ENCODE assay signal across 1 cellular context in the genomic region with DNA sequence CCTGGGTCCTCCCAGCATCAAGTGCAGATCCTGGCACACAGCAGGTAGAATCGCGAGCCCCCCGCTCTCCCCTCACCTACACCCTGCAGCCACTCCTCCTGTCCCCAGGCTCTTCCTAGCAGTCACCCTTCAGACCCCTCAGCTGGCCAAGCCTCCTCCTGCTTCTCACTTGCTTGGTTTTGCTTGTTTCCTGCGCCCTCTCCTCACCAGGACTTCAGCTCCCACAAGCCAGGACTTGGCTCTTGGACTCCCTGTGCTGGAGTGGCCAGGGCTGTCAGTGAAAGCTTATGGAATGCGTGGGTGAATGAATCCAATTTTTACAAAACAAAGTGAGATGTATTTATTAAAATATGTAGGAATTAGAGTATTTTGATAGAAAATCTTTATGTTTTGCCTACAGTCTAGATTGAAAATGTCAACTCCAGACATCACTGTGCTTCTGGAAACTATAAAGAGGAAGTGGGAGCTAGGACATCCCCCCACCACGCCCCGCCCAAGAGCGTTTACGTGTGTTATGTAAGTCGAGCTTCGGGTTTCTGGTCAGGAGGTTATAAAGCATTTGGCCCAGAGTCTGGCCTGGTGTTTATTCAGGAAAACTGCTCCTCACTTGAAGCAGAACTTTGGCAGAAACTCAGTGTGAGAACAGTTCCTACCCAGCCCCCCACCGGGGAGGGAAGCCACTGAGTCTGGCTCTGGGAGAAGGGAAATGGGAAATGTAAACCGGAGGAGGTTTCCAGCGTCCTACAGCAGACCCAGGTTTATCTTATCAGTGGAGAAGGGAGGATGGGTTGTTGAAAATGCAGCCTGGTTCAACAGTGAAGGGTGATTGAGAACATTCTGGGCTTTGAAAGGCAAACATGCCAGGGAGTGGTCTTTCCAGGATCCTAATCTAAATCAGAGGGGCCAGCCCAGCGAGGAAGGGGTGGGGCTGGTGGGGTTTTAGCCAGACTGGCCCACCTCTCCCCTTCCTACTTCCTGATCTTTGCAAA.
TF ChIP-seq lines count a peak whose summit lies in the region.

No MANE protein-coding gene starts in this region.

TF ChIP-seq in GM12878, 131 proteins besides CTCF, POLR2A, EP300 and RAD21 (continued from another document):
- no peak for TF ChIP-seq JUND (IDR thresholded peaks at IDR 0.05; ENCODE audit: low read depth, low read length)
- TF ChIP-seq BMI1 (IDR thresholded peaks at IDR 0.05; ENCODE audit: borderline replicate concordance), result no peak
- TF ChIP-seq CREB1 (IDR thresholded peaks at IDR 0.05; ENCODE audit: low read depth), result peak; percentile 71
- no peak for TF ChIP-seq HDAC2 (IDR thresholded peaks at IDR 0.05)
- TF ChIP-seq ZNF24 (IDR thresholded peaks at IDR 0.05), result no peak
- no peak for TF ChIP-seq ZBED1 (IDR thresholded peaks at IDR 0.05; ENCODE audit: borderline replicate concordance)
- TF ChIP-seq CEBPB (IDR thresholded peaks at IDR 0.05; ENCODE audit: borderline replicate concordance in 1 of 2, low read depth in 2 of 2, low read length in 2 of 2), result no peak
- no peak for TF ChIP-seq NR2C2 (IDR thresholded peaks at IDR 0.05; ENCODE audit: borderline replicate concordance, control insufficient read depth, insufficient read length, low read depth)
- no peak for TF ChIP-seq MEF2B (IDR thresholded peaks at IDR 0.05; ENCODE audit: partially characterized antibody, poor library complexity, severe bottlenecking)
- TF ChIP-seq, protein P1, sequence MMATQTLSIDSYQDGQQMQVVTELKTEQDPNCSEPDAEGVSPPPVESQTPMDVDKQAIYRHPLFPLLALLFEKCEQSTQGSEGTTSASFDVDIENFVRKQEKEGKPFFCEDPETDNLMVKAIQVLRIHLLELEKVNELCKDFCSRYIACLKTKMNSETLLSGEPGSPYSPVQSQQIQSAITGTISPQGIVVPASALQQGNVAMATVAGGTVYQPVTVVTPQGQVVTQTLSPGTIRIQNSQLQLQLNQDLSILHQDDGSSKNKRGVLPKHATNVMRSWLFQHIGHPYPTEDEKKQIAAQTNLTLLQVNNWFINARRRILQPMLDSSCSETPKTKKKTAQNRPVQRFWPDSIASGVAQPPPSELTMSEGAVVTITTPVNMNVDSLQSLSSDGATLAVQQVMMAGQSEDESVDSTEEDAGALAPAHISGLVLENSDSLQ (IDR thresholded peaks at IDR 0.05), result peak; percentile 62
- TF ChIP-seq POLR2AphosphoS2 (IDR thresholded peaks at IDR 0.05; ENCODE audit: low read depth, low read length), result 0 out of 2 replicates have a peak, but pooled peaks have one; percentile 37
- no peak for TF ChIP-seq HCFC1 (IDR thresholded peaks at IDR 0.05; ENCODE audit: low read length)
- TF ChIP-seq RFX5 (IDR thresholded peaks at IDR 0.05; ENCODE audit: low read depth, low read length), result 0 out of 2 replicates have a peak, but pooled peaks have one; percentile 23
- TF ChIP-seq, protein P2, sequence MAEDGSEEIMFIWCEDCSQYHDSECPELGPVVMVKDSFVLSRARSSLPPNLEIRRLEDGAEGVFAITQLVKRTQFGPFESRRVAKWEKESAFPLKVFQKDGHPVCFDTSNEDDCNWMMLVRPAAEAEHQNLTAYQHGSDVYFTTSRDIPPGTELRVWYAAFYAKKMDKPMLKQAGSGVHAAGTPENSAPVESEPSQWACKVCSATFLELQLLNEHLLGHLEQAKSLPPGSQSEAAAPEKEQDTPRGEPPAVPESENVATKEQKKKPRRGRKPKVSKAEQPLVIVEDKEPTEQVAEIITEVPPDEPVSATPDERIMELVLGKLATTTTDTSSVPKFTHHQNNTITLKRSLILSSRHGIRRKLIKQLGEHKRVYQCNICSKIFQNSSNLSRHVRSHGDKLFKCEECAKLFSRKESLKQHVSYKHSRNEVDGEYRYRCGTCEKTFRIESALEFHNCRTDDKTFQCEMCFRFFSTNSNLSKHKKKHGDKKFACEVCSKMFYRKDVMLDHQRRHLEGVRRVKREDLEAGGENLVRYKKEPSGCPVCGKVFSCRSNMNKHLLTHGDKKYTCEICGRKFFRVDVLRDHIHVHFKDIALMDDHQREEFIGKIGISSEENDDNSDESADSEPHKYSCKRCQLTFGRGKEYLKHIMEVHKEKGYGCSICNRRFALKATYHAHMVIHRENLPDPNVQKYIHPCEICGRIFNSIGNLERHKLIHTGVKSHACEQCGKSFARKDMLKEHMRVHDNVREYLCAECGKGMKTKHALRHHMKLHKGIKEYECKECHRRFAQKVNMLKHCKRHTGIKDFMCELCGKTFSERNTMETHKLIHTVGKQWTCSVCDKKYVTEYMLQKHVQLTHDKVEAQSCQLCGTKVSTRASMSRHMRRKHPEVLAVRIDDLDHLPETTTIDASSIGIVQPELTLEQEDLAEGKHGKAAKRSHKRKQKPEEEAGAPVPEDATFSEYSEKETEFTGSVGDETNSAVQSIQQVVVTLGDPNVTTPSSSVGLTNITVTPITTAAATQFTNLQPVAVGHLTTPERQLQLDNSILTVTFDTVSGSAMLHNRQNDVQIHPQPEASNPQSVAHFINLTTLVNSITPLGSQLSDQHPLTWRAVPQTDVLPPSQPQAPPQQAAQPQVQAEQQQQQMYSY (CRISPR knock-in tag; IDR thresholded peaks at IDR 0.05), result no peak
- TF ChIP-seq, protein P3, sequence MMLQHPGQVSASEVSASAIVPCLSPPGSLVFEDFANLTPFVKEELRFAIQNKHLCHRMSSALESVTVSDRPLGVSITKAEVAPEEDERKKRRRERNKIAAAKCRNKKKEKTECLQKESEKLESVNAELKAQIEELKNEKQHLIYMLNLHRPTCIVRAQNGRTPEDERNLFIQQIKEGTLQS (IDR thresholded peaks at IDR 0.05; ENCODE audit: borderline replicate concordance, extremely low read depth, low read depth, low read length), result no peak
- TF ChIP-seq SREBF2 (IDR thresholded peaks at IDR 0.05; ENCODE audit: low read length), result no peak
- TF ChIP-seq YBX1 (IDR thresholded peaks at IDR 0.05), result no peak
- TF ChIP-seq LARP7 (IDR thresholded peaks at IDR 0.05), result no peak
- TF ChIP-seq FOXM1 (IDR thresholded peaks at IDR 0.05; ENCODE audit: low read depth, low read length), result no peak
- peak; percentile 79 to 84 for TF ChIP-seq IKZF2 (IDR thresholded peaks at IDR 0.05)
- peak in 1 of 2 experiments; percentile 47; a peak in 1 of 4 replicates for TF ChIP-seq BHLHE40 (IDR thresholded peaks at IDR 0.05; ENCODE audit: borderline replicate concordance in 1 of 2, low read depth in 2 of 2, low read length in 1 of 2)
- peak; percentile 89 for TF ChIP-seq IRF4 (IDR thresholded peaks at IDR 0.05; ENCODE audit: low read depth, low read length)
- TF ChIP-seq SP1 (IDR thresholded peaks at IDR 0.05; ENCODE audit: low read depth, low read length), result peak; percentile 29
- TF ChIP-seq, protein P4, sequence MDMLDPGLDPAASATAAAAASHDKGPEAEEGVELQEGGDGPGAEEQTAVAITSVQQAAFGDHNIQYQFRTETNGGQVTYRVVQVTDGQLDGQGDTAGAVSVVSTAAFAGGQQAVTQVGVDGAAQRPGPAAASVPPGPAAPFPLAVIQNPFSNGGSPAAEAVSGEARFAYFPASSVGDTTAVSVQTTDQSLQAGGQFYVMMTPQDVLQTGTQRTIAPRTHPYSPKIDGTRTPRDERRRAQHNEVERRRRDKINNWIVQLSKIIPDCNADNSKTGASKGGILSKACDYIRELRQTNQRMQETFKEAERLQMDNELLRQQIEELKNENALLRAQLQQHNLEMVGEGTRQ (IDR thresholded peaks at IDR 0.05; ENCODE audit: borderline replicate concordance, low read depth, low read length), result no peak
- TF ChIP-seq, protein P5, sequence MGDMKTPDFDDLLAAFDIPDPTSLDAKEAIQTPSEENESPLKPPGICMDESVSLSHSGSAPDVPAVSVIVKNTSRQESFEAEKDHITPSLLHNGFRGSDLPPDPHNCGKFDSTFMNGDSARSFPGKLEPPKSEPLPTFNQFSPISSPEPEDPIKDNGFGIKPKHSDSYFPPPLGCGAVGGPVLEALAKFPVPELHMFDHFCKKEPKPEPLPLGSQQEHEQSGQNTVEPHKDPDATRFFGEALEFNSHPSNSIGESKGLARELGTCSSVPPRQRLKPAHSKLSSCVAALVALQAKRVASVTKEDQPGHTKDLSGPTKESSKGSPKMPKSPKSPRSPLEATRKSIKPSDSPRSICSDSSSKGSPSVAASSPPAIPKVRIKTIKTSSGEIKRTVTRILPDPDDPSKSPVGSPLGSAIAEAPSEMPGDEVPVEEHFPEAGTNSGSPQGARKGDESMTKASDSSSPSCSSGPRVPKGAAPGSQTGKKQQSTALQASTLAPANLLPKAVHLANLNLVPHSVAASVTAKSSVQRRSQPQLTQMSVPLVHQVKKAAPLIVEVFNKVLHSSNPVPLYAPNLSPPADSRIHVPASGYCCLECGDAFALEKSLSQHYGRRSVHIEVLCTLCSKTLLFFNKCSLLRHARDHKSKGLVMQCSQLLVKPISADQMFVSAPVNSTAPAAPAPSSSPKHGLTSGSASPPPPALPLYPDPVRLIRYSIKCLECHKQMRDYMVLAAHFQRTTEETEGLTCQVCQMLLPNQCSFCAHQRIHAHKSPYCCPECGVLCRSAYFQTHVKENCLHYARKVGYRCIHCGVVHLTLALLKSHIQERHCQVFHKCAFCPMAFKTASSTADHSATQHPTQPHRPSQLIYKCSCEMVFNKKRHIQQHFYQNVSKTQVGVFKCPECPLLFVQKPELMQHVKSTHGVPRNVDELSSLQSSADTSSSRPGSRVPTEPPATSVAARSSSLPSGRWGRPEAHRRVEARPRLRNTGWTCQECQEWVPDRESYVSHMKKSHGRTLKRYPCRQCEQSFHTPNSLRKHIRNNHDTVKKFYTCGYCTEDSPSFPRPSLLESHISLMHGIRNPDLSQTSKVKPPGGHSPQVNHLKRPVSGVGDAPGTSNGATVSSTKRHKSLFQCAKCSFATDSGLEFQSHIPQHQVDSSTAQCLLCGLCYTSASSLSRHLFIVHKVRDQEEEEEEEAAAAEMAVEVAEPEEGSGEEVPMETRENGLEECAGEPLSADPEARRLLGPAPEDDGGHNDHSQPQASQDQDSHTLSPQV (IDR thresholded peaks at IDR 0.05), result 0 out of 2 replicates have a peak, but pooled peaks have one; percentile 31
- TF ChIP-seq ESRRA (IDR thresholded peaks at IDR 0.05; ENCODE audit: low read length), result no peak
